8 cellular contexts compared by ENCODE assay signal in the genomic region with DNA sequence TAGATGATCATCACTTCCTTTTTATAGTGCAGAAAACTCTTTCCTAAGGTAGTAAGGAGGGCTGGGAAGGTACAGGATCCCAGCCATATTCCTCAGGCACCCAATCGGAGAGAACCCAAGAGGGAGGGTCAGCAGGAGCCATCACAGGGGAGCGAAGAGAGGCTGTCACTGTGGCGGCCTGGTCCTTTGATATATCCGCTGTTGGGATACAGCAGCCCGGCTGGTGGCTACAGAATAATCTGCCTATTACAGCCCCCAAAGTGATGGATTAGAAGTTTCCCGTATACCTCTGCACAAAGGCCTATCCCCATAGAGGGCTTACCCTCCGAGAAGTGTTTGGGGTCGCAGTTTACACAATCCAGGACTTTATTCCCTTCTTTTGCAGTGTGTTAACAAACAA. TPM values are rescaled to one million over a fixed set of nuclear protein-coding genes. Genes with fewer than 3 reads are reported as not detected.
DNase-seq lines count a peak whose midpoint lies in the region; ATAC-seq and TF ChIP-seq lines count a peak whose summit lies in the region.

No MANE protein-coding gene starts in this region.

- H3K27ac Mint-ChIP-seq in CD14-positive monocyte = no peak overlapping the region

- H3K4me1 Mint-ChIP-seq in CD14-positive monocyte = peaks cover 53% of the 10 kb centered on the region

- in situ Hi-C loops in astrocyte of the spinal cord (cut with HindIII; ENCODE audit: low sequenced_read_pairs) = no loop called here

- DNase-seq in CD14-positive monocyte (ENCODE audit: low spot score) (no peak), astrocyte of the spinal cord (ENCODE audit: low read depth, low spot score) (no peak), NCI-H2029 treated with DMSO at 0.1 percent for 48 hours (lab: John Stamatoyannopoulos, UW) (no peak), NCI-H446 (lab: John Stamatoyannopoulos, UW) (no peak), cortex of kidney (lab: John Stamatoyannopoulos, UW) (no peak)

- peak overlapping the region; percentile 85 to 98 for H3K4me3 Mint-ChIP-seq in CD14-positive monocyte

- ATAC-seq in HG02973 (IDR thresholded peaks at IDR 0.05; ENCODE audit: unreplicated experiment) = peak; percentile 3
- ATAC-seq in GM21528 (IDR thresholded peaks at IDR 0.05; ENCODE audit: low FRiP score, unreplicated experiment) = no peak

- peaks cover 0 to 3% of the 10 kb centered on the region in 2 donors for H3K36me3 Mint-ChIP-seq in CD14-positive monocyte

- peaks cover 34 to 45% (median 40%) of the 10 kb centered on the region in 3 donors for H3K27me3 Mint-ChIP-seq in CD14-positive monocyte (ENCODE audit: low read depth in 3 of 3)

- H3K9me3 ChIP-seq in muscle layer of colon (ENCODE audit: low read length) = no peaks in the 10 kb centered on the region

- no peaks in the 10 kb centered on the region for H3K27me3 ChIP-seq in muscle layer of colon (ENCODE audit: control insufficient read depth in 1 of 2, insufficient read depth in 2 of 2, low read length in 2 of 2)

- no peaks in the 10 kb centered on the region for H3K36me3 ChIP-seq in muscle layer of colon (ENCODE audit: insufficient read depth, low read length)

- TF ChIP-seq CTCF in CD14-positive monocyte (IDR thresholded peaks at IDR 0.05) (no peak), astrocyte of the spinal cord (IDR thresholded peaks at IDR 0.05; ENCODE audit: low read depth, low read length) (no peak)

- intact Hi-C loops in CD14-positive monocyte (cut with micrococcal nuclease) = loop anchor here in 1 of 2 donors (10.0 kb wide), 1 partner anchor 105 kb away; a partner anchor contains a TSS

- peaks cover 12% of the 10 kb centered on the region for H3K4me1 ChIP-seq in muscle layer of colon (ENCODE audit: insufficient read depth, low read length)

- peaks cover 0 to 11% (median 2%) of the 10 kb centered on the region in 7 donors for H3K9me3 Mint-ChIP-seq in CD14-positive monocyte

- H3K4me3 ChIP-seq in astrocyte of the spinal cord (ENCODE audit: low read depth, low read length) = peak overlapping the region; percentile 86
- H3K4me3 ChIP-seq in muscle layer of colon (ENCODE audit: low read depth in 1 of 2, low read length in 2 of 2) = peak overlapping the region; percentile 90 to 100

- peak overlapping the region; percentile 100 for H3K9ac ChIP-seq in muscle layer of colon (ENCODE audit: low read length)

- peak overlapping the region; percentile 89 for H3K27ac ChIP-seq in muscle layer of colon (ENCODE audit: low read depth, low read length)

RNA-seq across cellular contexts. Expression of a gene that starts 48.5 kb away (rescaled TPM):
- polyA plus RNA-seq in CD14-positive monocyte = not detected

RNA-seq across cellular contexts. Expression of a gene that starts 55.7 kb away (rescaled TPM):
- polyA plus RNA-seq in CD14-positive monocyte = 10 to 100 TPM in 1 of 2 donors, 1 to 10 TPM in 1; 9.8 to 11.9 TPM

RNA-seq across cellular contexts. Expression of a gene that starts 56.5 kb away (rescaled TPM):
- polyA plus RNA-seq in CD14-positive monocyte = not detected
